35 cellular contexts compared by ENCODE assay signal in genomic region chr12:54688309-54689033, GRCh38. TPM values are rescaled to one million over a fixed set of nuclear protein-coding genes. Genes with fewer than 3 reads are reported as not detected.
"Had no signal": no experiment of that assay in that cellular context is flagged by ENCODE, and none has a peak within 500 bp of the region (broad histone marks: within the 10 kb centered on the region; RNA-seq: fewer than 3 reads in every experiment).

No MANE protein-coding gene starts in this region.

- H3K27me3 ChIP-seq: Peyer's patch had no signal

- H3K36me3 Mint-ChIP-seq: activated naive CD8-positive, alpha-beta T cell; brain had no signal

- H3K4me1 ChIP-seq: Peyer's patch had no signal

- H3K9me3 Mint-ChIP-seq: activated CD8-positive, alpha-beta T cell treated with anti-CD3 and anti-CD28 coated beads for 36 hours; activated T-cell treated with anti-CD3 and anti-CD28 coated beads, Interleukin-2, amount 50 U/mL, for 24 hours; activated T-helper 2 cell treated with anti-CD3 and anti-CD28 coated beads, Interferon-gamma antibody, Interleukin-2, Interleukin-4, amounts not matched to agents 10 μg/mL and 5 μg/mL and 100 μg/mL, durations not matched to agents 14 hours and 24 hours and 36 hours had no signal

- H3K4me3 ChIP-seq: Peyer's patch had no signal

- ATAC-seq: activated CD8-positive, alpha-beta T cell treated with anti-CD3 and anti-CD28 coated beads for 36 hours; activated naive CD8-positive, alpha-beta T cell treated with anti-CD3 and anti-CD28 coated beads, Interleukin-2, amount 50 U/mL, for 24 hours; PC-3; Right ventricle myocardium inferior; SK-N-SH treated with all-trans-retinoic acid at 6 μM for 48 hours had no signal

- DNase-seq: activated B cell treated with CpG ODN at 0.5 μM for 24 hours; activated CD4-positive, alpha-beta T cell treated with anti-CD3 and anti-CD28 coated beads for 4 hours; activated CD4-positive, CD25-positive, alpha-beta regulatory T cell treated with anti-CD3 and anti-CD28 coated beads, Interleukin-2, amount 50 U/mL, for 72 hours; activated CD8-positive, alpha-beta T cell treated with anti-CD3 and anti-CD28 coated beads for 36 hours; activated gamma-delta T cell; activated naive CD4-positive, alpha-beta T cell treated with Interleukin-2 at 50 U/mL for 16 hours; activated naive CD8-positive, alpha-beta T cell treated with anti-CD3 and anti-CD28 coated beads, Interleukin-2, amount 50 U/mL, for 24 hours; activated T-cell treated with anti-CD3 and anti-CD28 coated beads, Interleukin-2, amount 50 U/mL, for 24 hours; anterior cingulate cortex; caudate nucleus; cerebellar nuclear complex; Karpas-422; NCI-H1048; NCI-H1694 treated with DMSO at 0.1 percent for 48 hours; NCI-H2029; NCI-H524 treated with DMSO at 0.1 percent for 48 hours; NK-92 treated with Interleukin-12 subunit alpha and Interleukin-12 subunit beta, amount 100 ng/mL, for 24 hours; PC-3; Peyer's patch; SIG-M5; T-helper 1 cell; T-helper 2 cell; T-helper 9 cell had no signal

- H3K9me3 ChIP-seq: Peyer's patch had no signal

- H3K27ac Mint-ChIP-seq: activated B cell treated with CpG ODN at 0.5 μM for 24 hours; activated CD8-positive, alpha-beta T cell treated with anti-CD3 and anti-CD28 coated beads for 36 hours; activated naive CD8-positive, alpha-beta T cell; activated naive CD8-positive, alpha-beta T cell treated with anti-CD3 and anti-CD28 coated beads, Interleukin-2, amount 50 U/mL, for 24 hours; activated T-cell treated with anti-CD3 and anti-CD28 coated beads, Interleukin-2, amount 50 U/mL, for 24 hours; activated T-helper 2 cell treated with anti-CD3 and anti-CD28 coated beads, Interferon-gamma antibody, Interleukin-2, Interleukin-4, amounts not matched to agents 10 μg/mL and 5 μg/mL and 100 μg/mL, durations not matched to agents 14 hours and 24 hours and 36 hours had no signal

- H3K36me3 ChIP-seq: Peyer's patch had no signal

- H3K27ac ChIP-seq: Peyer's patch, RWPE1, VCaP had no signal

- H3K4me3 Mint-ChIP-seq: activated B cell treated with CpG ODN at 0.5 μM for 24 hours; activated CD8-positive, alpha-beta T cell treated with anti-CD3 and anti-CD28 coated beads for 36 hours; activated naive CD8-positive, alpha-beta T cell; activated naive CD8-positive, alpha-beta T cell treated with anti-CD3 and anti-CD28 coated beads, Interleukin-2, amount 50 U/mL, for 24 hours; activated T-cell treated with anti-CD3 and anti-CD28 coated beads, Interleukin-2, amount 50 U/mL, for 24 hours had no signal

- H3K4me1 Mint-ChIP-seq: activated B cell treated with CpG ODN at 0.5 μM for 24 hours; activated naive CD8-positive, alpha-beta T cell treated with anti-CD3 and anti-CD28 coated beads, Interleukin-2, amount 50 U/mL, for 24 hours had no signal

RNA-seq across cellular contexts. Expression of gene DCD, which starts 40.3 kb away (rescaled TPM):
- total RNA-seq: activated B cell treated with CpG ODN at 0.5 μM for 24 hours; activated CD8-positive, alpha-beta memory T cell treated with anti-CD3 and anti-CD28 coated beads for 36 hours; activated CD8-positive, alpha-beta T cell treated with anti-CD3 and anti-CD28 coated beads for 36 hours; activated T-helper 2 cell treated with anti-CD3 and anti-CD28 coated beads, Interferon-gamma antibody, Interleukin-2, Interleukin-4, amounts not matched to agents 10 μg/mL and 5 μg/mL and 100 μg/mL, durations not matched to agents 14 hours and 24 hours and 36 hours; bronchial epithelial cell; MCF 10A; NCI-H460; PC-3; Peyer's patch; Right ventricle myocardium inferior; SK-MEL-5 had no signal

RNA-seq across cellular contexts. Expression of gene LACRT, which starts 53.8 kb away (rescaled TPM):
- total RNA-seq: activated B cell treated with CpG ODN at 0.5 μM for 24 hours; activated CD8-positive, alpha-beta memory T cell treated with anti-CD3 and anti-CD28 coated beads for 36 hours; activated CD8-positive, alpha-beta T cell treated with anti-CD3 and anti-CD28 coated beads for 36 hours; activated T-helper 2 cell treated with anti-CD3 and anti-CD28 coated beads, Interferon-gamma antibody, Interleukin-2, Interleukin-4, amounts not matched to agents 10 μg/mL and 5 μg/mL and 100 μg/mL, durations not matched to agents 14 hours and 24 hours and 36 hours; bronchial epithelial cell; MCF 10A; NCI-H460; PC-3; Peyer's patch; Right ventricle myocardium inferior; SK-MEL-5 had no signal
